8 cellular contexts compared by ENCODE assay signal in the genomic region with DNA sequence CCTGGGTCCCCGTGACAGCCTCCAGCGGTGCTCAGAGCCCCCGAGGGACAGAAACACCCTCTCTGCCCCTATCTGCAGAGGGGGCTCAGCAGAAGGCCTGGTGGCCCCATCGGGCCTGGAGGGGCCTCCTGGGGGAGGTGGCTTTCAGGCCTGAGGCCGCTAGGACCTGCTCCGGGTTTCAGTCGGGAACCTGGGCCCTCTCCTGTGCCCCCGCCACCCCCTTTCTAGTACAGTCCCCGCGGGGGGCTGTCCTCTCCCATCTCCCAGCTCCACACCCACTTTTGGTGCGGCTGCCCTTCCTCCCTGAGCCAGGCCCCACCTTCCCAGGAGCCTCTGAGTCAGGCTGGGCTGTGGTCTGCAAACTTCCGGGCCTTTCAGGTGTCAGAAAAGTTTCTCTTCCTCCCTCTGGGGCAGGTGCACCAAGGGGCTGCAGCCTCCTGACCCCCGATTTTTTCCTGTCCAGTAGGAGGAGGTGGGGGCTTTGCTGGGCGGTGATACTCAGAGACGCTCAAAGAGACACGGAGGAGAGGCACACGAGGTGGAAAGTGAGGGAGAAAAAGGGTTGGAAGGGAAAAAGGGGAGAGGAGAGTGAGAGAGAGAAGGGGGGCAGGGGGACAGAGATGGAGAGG. TPM values are rescaled to one million over a fixed set of nuclear protein-coding genes. Genes with fewer than 3 reads are reported as not detected.
DNase-seq lines count a peak whose midpoint lies in the region; ATAC-seq and TF ChIP-seq lines count a peak whose summit lies in the region.

No MANE protein-coding gene starts in this region.

- peak; percentile 53 to 82 (median 64) for DNase-seq in CD8-positive, alpha-beta memory T cell
- DNase-seq in MM.1S (peak; percentile 80), NCI-H146 (lab: John Stamatoyannopoulos, UW) (no peak), ecto neural progenitor cell (ENCODE audit: low spot score) (no peak)
- DNase-seq in activated naive CD4-positive, alpha-beta T cell treated with Interleukin-2 at 50 U/mL for 16 hours = peak; percentile 72

- peak overlapping the region; percentile 93 to 99 (median 96) for H3K4me3 Mint-ChIP-seq in CD8-positive, alpha-beta memory T cell

- H3K36me3 Mint-ChIP-seq in CD8-positive, alpha-beta memory T cell = peaks cover 4 to 31% (median 11%) of the 10 kb centered on the region in 3 donors

- POLR2A ChIA-PET in CD8-positive, alpha-beta memory T cell (lab: Charles Lee) = interaction anchor here (1.1 to 2.3 kb wide), 3 partner anchors 20 to 50 kb away, joined by 4 to 10 read pairs (median 4); no protein-coding TSS in a partner anchor

- peaks cover 45 to 63% (median 54%) of the 10 kb centered on the region in 3 donors for H3K4me1 Mint-ChIP-seq in CD8-positive, alpha-beta memory T cell

- CTCF ChIA-PET in CD8-positive, alpha-beta memory T cell (lab: Charles Lee) = interaction anchor here (1.1 to 3.1 kb wide), 3 partner anchors 23 to 112 kb away, joined by 3 to 13 read pairs (median 3); no protein-coding TSS in a partner anchor

- no peak for TF ChIP-seq CTCF in MM.1S (IDR thresholded peaks at IDR 0.05; ENCODE audit: low read length)
- no peak for TF ChIP-seq CTCF in gastroesophageal sphincter (IDR thresholded peaks at IDR 0.05)

- no peaks in the 10 kb centered on the region for H3K36me3 ChIP-seq in CD8-positive, alpha-beta memory T cell (ENCODE audit: insufficient read depth, low read length)
- H3K36me3 ChIP-seq in MM.1S (replicated peaks; ENCODE audit: insufficient read depth, low read length) (no peaks in the 10 kb centered on the region), mucosa of rectum (ENCODE audit: control insufficient read depth in 2 of 2, insufficient read depth in 2 of 2, low read length in 2 of 2) (no peaks in the 10 kb centered on the region), gastroesophageal sphincter (no peaks in the 10 kb centered on the region)

- peaks cover 48% of the 10 kb centered on the region for H3K79me2 ChIP-seq in MM.1S (ENCODE audit: low read length)

- H3K27ac ChIP-seq in CD8-positive, alpha-beta memory T cell (ENCODE audit: low read depth, low read length) = peak overlapping the region; percentile 76
- peak overlapping the region; percentile 16; the same call in 1 of the 2 replicates for H3K27ac ChIP-seq in MM.1S (ENCODE audit: low read length)
- no peak overlapping the region for H3K27ac ChIP-seq in mucosa of rectum (ENCODE audit: low read depth in 2 of 2, low read length in 2 of 2)
- H3K27ac ChIP-seq in gastroesophageal sphincter = no peak overlapping the region

- ATAC-seq in GM21529 (IDR thresholded peaks at IDR 0.05; ENCODE audit: unreplicated experiment) = peak; percentile 81
- ATAC-seq in gastroesophageal sphincter = no peak

- H3K4me3 ChIP-seq in CD8-positive, alpha-beta memory T cell (ENCODE audit: low read length) = peak overlapping the region; percentile 82
- H3K4me3 ChIP-seq in MM.1S (ENCODE audit: low read length) = peak overlapping the region; percentile 64
- peak overlapping the region; percentile 43 to 64 for H3K4me3 ChIP-seq in mucosa of rectum (ENCODE audit: low read length in 2 of 2)
- H3K4me3 ChIP-seq in gastroesophageal sphincter = peak overlapping the region in 1 of 2 donors; percentile 33

- H3K9me2 ChIP-seq in MM.1S (replicated peaks; ENCODE audit: insufficient read depth, low read length) = no peaks in the 10 kb centered on the region

- peak overlapping the region; percentile 69 to 98 (median 94) for H3K27ac Mint-ChIP-seq in CD8-positive, alpha-beta memory T cell

- H2AFZ ChIP-seq in MM.1S (ENCODE audit: low read length) = peak overlapping the region; percentile 72

- H3K4me2 ChIP-seq in MM.1S (ENCODE audit: low read depth, low read length) = peak overlapping the region; percentile 72

- peaks cover 53% of the 10 kb centered on the region for H3K4me1 ChIP-seq in CD8-positive, alpha-beta memory T cell (ENCODE audit: insufficient read depth, low read length)
- H3K4me1 ChIP-seq in MM.1S (ENCODE audit: low read length) = no peaks in the 10 kb centered on the region
- no peaks in the 10 kb centered on the region for H3K4me1 ChIP-seq in mucosa of rectum (ENCODE audit: control insufficient read depth in 2 of 2, insufficient read depth in 2 of 2, low read length in 2 of 2)
- no peaks in the 10 kb centered on the region for H3K4me1 ChIP-seq in gastroesophageal sphincter

- WGBS in gastroesophageal sphincter (ENCODE audit: low coverage in 1 of 2), 2 donors = 20% methylated on average over 1 of the region's 17 CpGs; no CpG with 5 or more reads in 1 of the 2 donors

- H3K27me3 Mint-ChIP-seq in CD8-positive, alpha-beta memory T cell = peaks cover 0 to 2% of the 10 kb centered on the region in 2 donors

- peak overlapping the region; percentile 68 for H3K9ac ChIP-seq in MM.1S (ENCODE audit: low read length)
- no peak overlapping the region for H3K9ac ChIP-seq in mucosa of rectum (ENCODE audit: low read depth in 1 of 2, low read length in 2 of 2)

- no peaks in the 10 kb centered on the region for H3K27me3 ChIP-seq in CD8-positive, alpha-beta memory T cell (ENCODE audit: insufficient read depth, low read length, poor library complexity, severe bottlenecking)
- H3K27me3 ChIP-seq in MM.1S (replicated peaks; ENCODE audit: insufficient read depth, low read length) (no peaks in the 10 kb centered on the region), mucosa of rectum (ENCODE audit: control insufficient read depth in 2 of 2, insufficient read depth in 2 of 2, low read length in 2 of 2) (peaks cover 0 to 2% of the 10 kb centered on the region in 2 donors), gastroesophageal sphincter (peaks cover 42% of the 10 kb centered on the region)

- no peaks in the 10 kb centered on the region for H3K9me3 ChIP-seq in CD8-positive, alpha-beta memory T cell (ENCODE audit: low read length)
- H3K9me3 ChIP-seq in MM.1S (replicated peaks; ENCODE audit: insufficient read depth, low read length) (no peaks in the 10 kb centered on the region), mucosa of rectum (ENCODE audit: control insufficient read depth in 2 of 2, low read length in 2 of 2) (no peaks in the 10 kb centered on the region), gastroesophageal sphincter (no peaks in the 10 kb centered on the region)

- no peaks in the 10 kb centered on the region for H3F3A ChIP-seq in MM.1S (ENCODE audit: insufficient read depth, low read length)

- no peak for TF ChIP-seq POLR2A in gastroesophageal sphincter (IDR thresholded peaks at IDR 0.05)

- no peaks in the 10 kb centered on the region for H3K9me3 Mint-ChIP-seq in CD8-positive, alpha-beta memory T cell

- H4K20me1 ChIP-seq in MM.1S (ENCODE audit: insufficient read depth, low read length) = no peaks in the 10 kb centered on the region

- no peak for TF ChIP-seq EP300 in gastroesophageal sphincter (IDR thresholded peaks at IDR 0.05)

RNA-seq across cellular contexts. Expression of gene CARD11, which starts 0.7 kb away (rescaled TPM):
- 10 to 100 TPM; 68.4 to 72.1 TPM for total RNA-seq in CD8-positive, alpha-beta memory T cell
- polyA plus RNA-seq in CD8-positive, alpha-beta memory T cell = 40.9 TPM
- total RNA-seq in gastroesophageal sphincter = under 1 TPM; 0.27 to 0.67 (median 0.45) TPM

Comparison
In these comparisons a context has a peak if more than half of its experiments do, and no peak if none do; other contexts are left out.
1. DNase-seq: peak in CD8-positive, alpha-beta memory T cell (5 of 5), MM.1S (single experiment) and activated naive CD4-positive, alpha-beta T cell treated with Interleukin-2 at 50 U/mL for 16 hours (single experiment); none in NCI-H146 (single experiment) and ecto neural progenitor cell (single experiment).
2. H3K27ac ChIP-seq: peak in CD8-positive, alpha-beta memory T cell (single experiment) and MM.1S (single experiment); none in mucosa of rectum (0 of 2) and gastroesophageal sphincter (0 of 4).
3. RNA of gene CARD11, which starts 0.7 kb away (total RNA-seq): 68.4 to 72.1 TPM in CD8-positive, alpha-beta memory T cell; 0.27 to 0.67 TPM in gastroesophageal sphincter; every median in the first group is over 10 times any median in the second.